29 cellular contexts compared by ENCODE assay signal in genomic region chr10:69949770-69950169, GRCh38.
"Had no signal": no experiment of that assay in that cellular context is flagged by ENCODE, and none has a peak within 500 bp of the region (broad histone marks: within the 10 kb centered on the region; RNA-seq: fewer than 3 reads in every experiment).

No MANE protein-coding gene starts in this region.

- FAIRE-seq: kidney, pancreas had no signal

- H3K4me3 ChIP-seq: colonic mucosa, gastrocnemius medialis, heart left ventricle, hepatocyte, lung, pancreas, smooth muscle cell, stomach, thyroid gland had no signal

- H3K36me3 Mint-ChIP-seq: memory B cell; naive thymus-derived CD4-positive, alpha-beta T cell; stimulated activated effector memory CD8-positive, alpha-beta T cell treated with anti-CD3 and anti-CD28 coated beads, Interleukin-12 subunit alpha, Interleukin-12 subunit beta, amount 100 ng/mL, for 72 hours had no signal

- H3K4me2 ChIP-seq: hepatocyte, smooth muscle cell had no signal

- H3K27ac ChIP-seq: colonic mucosa, epithelial cell of prostate, gastrocnemius medialis, heart left ventricle, hepatocyte, neutrophil, pancreas, stomach, thyroid gland had no signal

- H3K9me3 ChIP-seq: colonic mucosa, gastrocnemius medialis, heart left ventricle, neutrophil, pancreas, stomach, thyroid gland had no signal

- DNase-seq: colonic mucosa; effector CD8-positive, alpha-beta T cell; endodermal cell; foreskin fibroblast; gastrocnemius medialis; heart left ventricle; kidney; midbrain; naive thymus-derived CD4-positive, alpha-beta T cell; pancreas; stimulated activated CD4-positive, alpha-beta T cell treated with anti-CD3 and anti-CD28 coated beads, Interleukin-12 subunit alpha, Interleukin-12 subunit beta, amount 100 ng/mL, for 4 hours; stimulated activated CD4-positive, alpha-beta T cell treated with anti-CD3 and anti-CD28 coated beads, Interleukin-1b, Interleukin-23, amount 100 ng/mL, for 48 hours; stimulated activated CD4-positive, alpha-beta T cell treated with anti-CD3 and anti-CD28 coated beads, Interleukin-4, amount 100 ng/mL, for 24 hours; stimulated activated naive CD4-positive, alpha-beta T cell treated with Interleukin-2 at 50 U/mL for 16 hours; stomach; thyroid gland; trophoblast cell had no signal

- ATAC-seq: esophagus mucosa; gastrocnemius medialis; heart left ventricle; left lobe of liver; naive thymus-derived CD4-positive, alpha-beta T cell; pancreas; sciatic nerve; stimulated activated effector memory CD8-positive, alpha-beta T cell treated with anti-CD3 and anti-CD28 coated beads, Interleukin-12 subunit alpha, Interleukin-12 subunit beta, amount 100 ng/mL, for 72 hours had no signal

- H3K9me3 Mint-ChIP-seq: dendritic cell treated with granulocyte-macrophage colony-stimulating factor and Interleukin-4, amounts not matched to agents 40 ng/mL and 50 ng/mL, for 4 days; endodermal cell; memory B cell; naive thymus-derived CD4-positive, alpha-beta T cell; nephron; stimulated activated effector memory CD8-positive, alpha-beta T cell treated with anti-CD3 and anti-CD28 coated beads, Interleukin-12 subunit alpha, Interleukin-12 subunit beta, amount 100 ng/mL, for 72 hours had no signal

- H2AFZ ChIP-seq: hepatocyte had no signal

- H3K27ac Mint-ChIP-seq: dendritic cell treated with granulocyte-macrophage colony-stimulating factor and Interleukin-4, amounts not matched to agents 40 ng/mL and 50 ng/mL, for 4 days; endodermal cell; memory B cell; naive thymus-derived CD4-positive, alpha-beta T cell; nephron; stimulated activated effector memory CD8-positive, alpha-beta T cell treated with anti-CD3 and anti-CD28 coated beads, Interleukin-12 subunit alpha, Interleukin-12 subunit beta, amount 100 ng/mL, for 72 hours had no signal

- H3K27me3 ChIP-seq: colonic mucosa, gastrocnemius medialis, heart left ventricle, hepatocyte, pancreas, stomach, thyroid gland had no signal

- H3K4me3 Mint-ChIP-seq: dendritic cell treated with granulocyte-macrophage colony-stimulating factor and Interleukin-4, amounts not matched to agents 40 ng/mL and 50 ng/mL, for 4 days; endodermal cell; memory B cell; naive thymus-derived CD4-positive, alpha-beta T cell; nephron; stimulated activated effector memory CD8-positive, alpha-beta T cell treated with anti-CD3 and anti-CD28 coated beads, Interleukin-12 subunit alpha, Interleukin-12 subunit beta, amount 100 ng/mL, for 72 hours had no signal

- H3K4me1 ChIP-seq: colonic mucosa, gastrocnemius medialis, heart left ventricle, pancreas, stomach had no signal

- H3K79me2 ChIP-seq: hepatocyte had no signal

- H3K4me1 Mint-ChIP-seq: stimulated activated effector memory CD8-positive, alpha-beta T cell treated with anti-CD3 and anti-CD28 coated beads, Interleukin-12 subunit alpha, Interleukin-12 subunit beta, amount 100 ng/mL, for 72 hours had no signal

- H3K36me3 ChIP-seq: colonic mucosa, heart left ventricle, neutrophil, pancreas, thyroid gland had no signal
